8 cellular contexts compared by ENCODE assay signal in the genomic region with DNA sequence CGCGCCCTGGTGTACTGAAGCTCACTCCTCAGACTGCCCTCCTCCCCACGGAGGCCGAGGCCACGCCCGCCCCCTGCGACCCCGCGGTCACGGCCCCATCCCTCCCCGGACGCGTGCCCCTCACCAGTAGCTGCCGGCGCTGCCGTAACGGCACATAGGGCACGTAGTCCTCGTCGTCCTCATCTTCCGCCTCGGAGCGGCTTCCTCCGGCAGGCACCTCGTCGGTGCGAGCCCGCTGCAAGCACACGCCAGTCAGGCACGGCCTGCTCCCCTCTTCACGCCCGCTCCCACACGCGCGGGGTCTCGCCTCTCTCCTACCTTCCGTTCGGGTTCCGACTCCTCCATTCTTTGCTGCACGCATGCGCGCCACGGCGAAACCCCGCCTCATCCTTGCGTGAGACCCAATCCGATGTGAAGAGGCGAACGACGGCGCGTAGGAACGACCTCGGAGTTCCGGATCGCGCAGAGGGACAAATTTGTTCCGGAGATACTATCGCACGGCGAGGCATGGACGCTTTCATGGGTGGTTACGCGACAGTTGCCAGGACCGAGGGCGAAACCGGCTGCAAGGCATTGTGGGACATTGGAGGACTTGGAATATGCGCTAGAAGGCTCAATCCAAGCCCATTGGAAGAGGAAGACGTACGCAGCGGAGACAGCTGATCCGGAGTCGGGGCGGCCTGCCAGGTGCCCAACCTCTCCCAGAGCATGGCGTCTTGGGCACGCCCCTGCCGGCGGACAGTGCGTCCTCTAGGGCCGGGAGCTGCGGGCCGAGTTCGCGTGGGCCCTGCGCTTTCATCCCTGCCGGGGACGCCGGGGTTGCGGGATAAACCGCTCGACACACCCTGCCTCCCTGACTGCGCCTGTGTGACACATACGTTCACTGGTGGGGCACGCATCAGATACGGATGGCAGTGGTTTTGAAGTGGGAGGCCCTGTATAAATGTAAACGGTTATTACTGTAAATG. TPM values are rescaled to one million over a fixed set of nuclear protein-coding genes. Genes with fewer than 3 reads are reported as not detected.
DNase-seq lines count a peak whose midpoint lies in the region; ATAC-seq and TF ChIP-seq lines count a peak whose summit lies in the region.

A gene (minus strand): TSS at position 361 of the 968 bp plus-strand sequence. CDS start 16 bp downstream, at position 345.

- TF ChIP-seq CTCF in LNCaP clone FGC (IDR thresholded peaks at IDR 0.05; ENCODE audit: control insufficient read depth, extremely low read depth, insufficient read depth) (peak; percentile 19; the same call in 1 of the 2 replicates), fibroblast of mammary gland (conservative IDR thresholded peaks at IDR 0.05; ENCODE audit: control insufficient read depth, insufficient read depth, low read depth, low read length) (no peak)

- no peaks in the 10 kb centered on the region for H3K9me3 Mint-ChIP-seq in naive thymus-derived CD8-positive, alpha-beta T cell

- POLR2A ChIA-PET in naive thymus-derived CD8-positive, alpha-beta T cell (lab: Charles Lee): interaction anchor here (0.6 to 1.7 kb wide), 8 partner anchors 8 to 703 kb away, joined by 3 to 5 read pairs (median 4); a partner anchor contains a TSS

- H3K27ac Mint-ChIP-seq in naive thymus-derived CD8-positive, alpha-beta T cell: peak within 1 kb of the TSS; percentile 90 to 98 (median 95)

- peak; percentile 98 for DNase-seq in ELF-1 (ENCODE audit: low read depth, low spot score)
- peak; percentile 97 for DNase-seq in GOT3 (lab: John Stamatoyannopoulos, UW)
- peak; percentile 100 for DNase-seq in LNCaP clone FGC (ENCODE audit: low read depth)
- peak; percentile 94 for DNase-seq in activated T-helper 9 cell treated with anti-CD3 and anti-CD28 coated beads, Interleukin-2, amount 50 U/mL, for 16 hours (ENCODE audit: low read depth)
- DNase-seq in fibroblast of mammary gland (ENCODE audit: low read depth): peak; percentile 99
- DNase-seq in naive thymus-derived CD8-positive, alpha-beta T cell: peak; percentile 90 to 97 (median 94)
- peak; percentile 88 to 95 (median 94) for DNase-seq in stimulated activated naive CD4-positive, alpha-beta T cell (lab: John Stamatoyannopoulos, UW)

- peak within 1 kb of the TSS; percentile 93 to 100 (median 97) for H3K4me3 Mint-ChIP-seq in naive thymus-derived CD8-positive, alpha-beta T cell

- peaks cover 27 to 63% (median 55%) of the 10 kb centered on the region in 4 donors for H3K4me1 Mint-ChIP-seq in naive thymus-derived CD8-positive, alpha-beta T cell

- TF ChIP-seq POLR2A in Raji (IDR thresholded peaks at IDR 0.05; ENCODE audit: insufficient read depth, low read depth, low read length): peak; percentile 92

- ATAC-seq in naive thymus-derived CD8-positive, alpha-beta T cell: peak; percentile 91 to 93

- H3K36me3 Mint-ChIP-seq in naive thymus-derived CD8-positive, alpha-beta T cell: peaks cover 0 to 49% (median 14%) of the 10 kb centered on the region in 3 donors

- no peaks in the 10 kb centered on the region for H3K27me3 Mint-ChIP-seq in naive thymus-derived CD8-positive, alpha-beta T cell

- H3K4me3 ChIP-seq in LNCaP clone FGC (ENCODE audit: low read depth, low read length) (peak within 1 kb of the TSS; percentile 98), fibroblast of mammary gland (ENCODE audit: control insufficient read depth, low read depth, low read length) (peak within 1 kb of the TSS; percentile 94)

RNA-seq across cellular contexts. Expression of the gene that starts here (rescaled TPM):
- 10 to 100 TPM; 84.0 to 86.4 TPM for total RNA-seq in naive thymus-derived CD8-positive, alpha-beta T cell
- polyA plus RNA-seq in naive thymus-derived CD8-positive, alpha-beta T cell: 10 to 100 TPM; 29.0 to 54.4 (median 43.0) TPM

Comparison
In these comparisons a context has a peak if more than half of its experiments do, and no peak if none do; other contexts are left out.
1. Peak in every context shown above with its lines: DNase-seq, ATAC-seq and H3K4me3 ChIP-seq.